In genomic region chr17:30906101-30906911, GRCh38 we compare ENCODE assay signal across 1 cellular context.
TF ChIP-seq lines count a peak whose summit lies in the region.

A gene with protein sequence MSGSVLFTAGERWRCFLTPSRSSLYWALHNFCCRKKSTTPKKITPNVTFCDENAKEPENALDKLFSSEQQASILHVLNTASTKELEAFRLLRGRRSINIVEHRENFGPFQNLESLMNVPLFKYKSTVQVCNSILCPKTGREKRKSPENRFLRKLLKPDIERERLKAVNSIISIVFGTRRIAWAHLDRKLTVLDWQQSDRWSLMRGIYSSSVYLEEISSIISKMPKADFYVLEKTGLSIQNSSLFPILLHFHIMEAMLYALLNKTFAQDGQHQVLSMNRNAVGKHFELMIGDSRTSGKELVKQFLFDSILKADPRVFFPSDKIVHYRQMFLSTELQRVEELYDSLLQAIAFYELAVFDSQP (minus strand): TSS chr17:30906238. CDS start chr17:30906198, 40 bp downstream.

TF ChIP-seq in K562, 482 proteins besides CTCF, POLR2A, EP300 and RAD21 (continued from another document and continues in another):
- TF ChIP-seq CREB1 (IDR thresholded peaks at IDR 0.05) (peak; percentile 38; the same call in 1 of the 2 replicates), CREB1 (CRISPR knock-in tag; IDR thresholded peaks at IDR 0.05) (0 out of 2 replicates have a peak, but pooled peaks have one; percentile 37), HSF4 (CRISPR knock-in tag; IDR thresholded peaks at IDR 0.05; ENCODE audit: borderline replicate concordance) (no peak), IFI16 (CRISPR knock-in tag; IDR thresholded peaks at IDR 0.05) (no peak), OTX1 (CRISPR knock-in tag; IDR thresholded peaks at IDR 0.05) (peak; percentile 80; the same call in 1 of the 2 replicates), FOXJ2 (tag; IDR thresholded peaks at IDR 0.05) (no peak), SREBF2 (CRISPR knock-in tag; IDR thresholded peaks at IDR 0.05) (no peak), ZNF184 (CRISPR knock-in tag; IDR thresholded peaks at IDR 0.05) (no peak), KDM5B (IDR thresholded peaks at IDR 0.05; ENCODE audit: insufficient replicate concordance, low read depth, low read length) (peak; percentile 86), NONO (IDR thresholded peaks at IDR 0.05; ENCODE audit: low read depth in 2 of 2, low read length in 1 of 2) (peak; percentile 42 to 70; a peak in 3 of 4 replicates), HEY1 (CRISPR knock-in tag; IDR thresholded peaks at IDR 0.05; ENCODE audit: borderline replicate concordance) (no peak), NR2C2 (CRISPR knock-in tag; IDR thresholded peaks at IDR 0.05) (peak; percentile 58; the same call in 1 of the 2 replicates), NR2C2 (tag; IDR thresholded peaks at IDR 0.05) (peak; percentile 93), ZNF766 (CRISPR knock-in tag; conservative IDR thresholded peaks at IDR 0.05) (peak; percentile 72; the same call in 1 of the 2 replicates), HNRNPUL1 (IDR thresholded peaks at IDR 0.05; ENCODE audit: low read length) (no peak), TEAD1 (CRISPR knock-in tag; IDR thresholded peaks at IDR 0.05) (0 out of 4 replicates have a peak, but pooled peaks of 1 of the 2 experiments have one; percentile 63), SETDB1 (IDR thresholded peaks at IDR 0.05; ENCODE audit: low read length) (no peak), C11orf30 (IDR thresholded peaks at IDR 0.05; ENCODE audit: low read depth) (peak; percentile 98), SMAD3 (CRISPR knock-in tag; conservative IDR thresholded peaks at IDR 0.05) (no peak), ZNF232 (CRISPR knock-in tag; IDR thresholded peaks at IDR 0.05) (0 out of 2 replicates have a peak, but pooled peaks have one; percentile 31), ATF6 (CRISPR knock-in tag; IDR thresholded peaks at IDR 0.05) (0 out of 2 replicates have a peak, but pooled peaks have one; percentile 70), ZFP36 (IDR thresholded peaks at IDR 0.05; ENCODE audit: low read depth, low read length, partially characterized antibody) (peak; percentile 89), PHF20 (IDR thresholded peaks at IDR 0.05; ENCODE audit: partially characterized antibody) (peak; percentile 97), PCBP2 (IDR thresholded peaks at IDR 0.05; ENCODE audit: low read depth, low read length, poor library complexity, severe bottlenecking) (no peak), MED1 (CRISPR knock-in tag; IDR thresholded peaks at IDR 0.05; ENCODE audit: borderline replicate concordance) (no peak), ZNF239 (CRISPR knock-in tag; IDR thresholded peaks at IDR 0.05) (0 out of 2 replicates have a peak, but pooled peaks have one; percentile 33), CAMTA2 (CRISPR knock-in tag; conservative IDR thresholded peaks at IDR 0.05) (no peak), ARNT (IDR thresholded peaks at IDR 0.05) (0 out of 4 replicates have a peak, but pooled peaks have one; percentile 33 to 40), ZNF431 (CRISPR knock-in tag; IDR thresholded peaks at IDR 0.05) (no peak), TSC22D4 (tag; IDR thresholded peaks at IDR 0.05) (no peak), HCFC1 (IDR thresholded peaks at IDR 0.05; ENCODE audit: low read depth, low read length) (peak; percentile 86), HLTF (IDR thresholded peaks at IDR 0.05) (peak; percentile 56; the same call in 1 of the 2 replicates), MLX (CRISPR knock-in tag; conservative IDR thresholded peaks at IDR 0.05) (no peak), TAF9B (IDR thresholded peaks at IDR 0.05; ENCODE audit: partially characterized antibody) (peak; percentile 96), CHD2 (IDR thresholded peaks at IDR 0.05; ENCODE audit: low read depth, low read length) (no peak), NR3C1 (CRISPR knock-in tag; IDR thresholded peaks at IDR 0.05) (no peak), ETV1 (tag; conservative IDR thresholded peaks at IDR 0.05; ENCODE audit: low read depth) (peak; percentile 86), CBFA2T3 (IDR thresholded peaks at IDR 0.05) (no peak), ZNF143 (CRISPR knock-in tag; IDR thresholded peaks at IDR 0.05) (no peak), DNMT1 (IDR thresholded peaks at IDR 0.05) (no peak), KDM2B (CRISPR knock-in tag; IDR thresholded peaks at IDR 0.05) (peak; percentile 83; the same call in 1 of the 2 replicates), PYGO2 (tag; IDR thresholded peaks at IDR 0.05) (no peak), RBBP5 (IDR thresholded peaks at IDR 0.05; ENCODE audit: borderline replicate concordance, insufficient read depth, low read length, poor library complexity, severe bottlenecking) (peak; percentile 93), NELFE (IDR thresholded peaks at IDR 0.05; ENCODE audit: insufficient read depth, insufficient read length) (no peak), EHMT2 (IDR thresholded peaks at IDR 0.05) (no peak), AFF4 (CRISPR knock-in tag; IDR thresholded peaks at IDR 0.05) (peak; percentile 62; the same call in 1 of the 2 replicates)
- TF ChIP-seq, protein P1, sequence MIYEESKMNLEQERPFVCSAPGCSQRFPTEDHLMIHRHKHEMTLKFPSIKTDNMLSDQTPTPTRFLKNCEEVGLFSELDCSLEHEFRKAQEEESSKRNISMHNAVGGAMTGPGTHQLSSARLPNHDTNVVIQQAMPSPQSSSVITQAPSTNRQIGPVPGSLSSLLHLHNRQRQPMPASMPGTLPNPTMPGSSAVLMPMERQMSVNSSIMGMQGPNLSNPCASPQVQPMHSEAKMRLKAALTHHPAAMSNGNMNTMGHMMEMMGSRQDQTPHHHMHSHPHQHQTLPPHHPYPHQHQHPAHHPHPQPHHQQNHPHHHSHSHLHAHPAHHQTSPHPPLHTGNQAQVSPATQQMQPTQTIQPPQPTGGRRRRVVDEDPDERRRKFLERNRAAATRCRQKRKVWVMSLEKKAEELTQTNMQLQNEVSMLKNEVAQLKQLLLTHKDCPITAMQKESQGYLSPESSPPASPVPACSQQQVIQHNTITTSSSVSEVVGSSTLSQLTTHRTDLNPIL (CRISPR knock-in tag; IDR thresholded peaks at IDR 0.05) = no peak
- TF ChIP-seq, protein P2, sequence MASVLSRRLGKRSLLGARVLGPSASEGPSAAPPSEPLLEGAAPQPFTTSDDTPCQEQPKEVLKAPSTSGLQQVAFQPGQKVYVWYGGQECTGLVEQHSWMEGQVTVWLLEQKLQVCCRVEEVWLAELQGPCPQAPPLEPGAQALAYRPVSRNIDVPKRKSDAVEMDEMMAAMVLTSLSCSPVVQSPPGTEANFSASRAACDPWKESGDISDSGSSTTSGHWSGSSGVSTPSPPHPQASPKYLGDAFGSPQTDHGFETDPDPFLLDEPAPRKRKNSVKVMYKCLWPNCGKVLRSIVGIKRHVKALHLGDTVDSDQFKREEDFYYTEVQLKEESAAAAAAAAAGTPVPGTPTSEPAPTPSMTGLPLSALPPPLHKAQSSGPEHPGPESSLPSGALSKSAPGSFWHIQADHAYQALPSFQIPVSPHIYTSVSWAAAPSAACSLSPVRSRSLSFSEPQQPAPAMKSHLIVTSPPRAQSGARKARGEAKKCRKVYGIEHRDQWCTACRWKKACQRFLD (CRISPR knock-in tag; IDR thresholded peaks at IDR 0.05) = no peak
- TF ChIP-seq, protein P3, sequence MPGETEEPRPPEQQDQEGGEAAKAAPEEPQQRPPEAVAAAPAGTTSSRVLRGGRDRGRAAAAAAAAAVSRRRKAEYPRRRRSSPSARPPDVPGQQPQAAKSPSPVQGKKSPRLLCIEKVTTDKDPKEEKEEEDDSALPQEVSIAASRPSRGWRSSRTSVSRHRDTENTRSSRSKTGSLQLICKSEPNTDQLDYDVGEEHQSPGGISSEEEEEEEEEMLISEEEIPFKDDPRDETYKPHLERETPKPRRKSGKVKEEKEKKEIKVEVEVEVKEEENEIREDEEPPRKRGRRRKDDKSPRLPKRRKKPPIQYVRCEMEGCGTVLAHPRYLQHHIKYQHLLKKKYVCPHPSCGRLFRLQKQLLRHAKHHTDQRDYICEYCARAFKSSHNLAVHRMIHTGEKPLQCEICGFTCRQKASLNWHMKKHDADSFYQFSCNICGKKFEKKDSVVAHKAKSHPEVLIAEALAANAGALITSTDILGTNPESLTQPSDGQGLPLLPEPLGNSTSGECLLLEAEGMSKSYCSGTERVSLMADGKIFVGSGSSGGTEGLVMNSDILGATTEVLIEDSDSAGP (CRISPR knock-in tag; IDR thresholded peaks at IDR 0.05) = no peak
- TF ChIP-seq, protein P4, sequence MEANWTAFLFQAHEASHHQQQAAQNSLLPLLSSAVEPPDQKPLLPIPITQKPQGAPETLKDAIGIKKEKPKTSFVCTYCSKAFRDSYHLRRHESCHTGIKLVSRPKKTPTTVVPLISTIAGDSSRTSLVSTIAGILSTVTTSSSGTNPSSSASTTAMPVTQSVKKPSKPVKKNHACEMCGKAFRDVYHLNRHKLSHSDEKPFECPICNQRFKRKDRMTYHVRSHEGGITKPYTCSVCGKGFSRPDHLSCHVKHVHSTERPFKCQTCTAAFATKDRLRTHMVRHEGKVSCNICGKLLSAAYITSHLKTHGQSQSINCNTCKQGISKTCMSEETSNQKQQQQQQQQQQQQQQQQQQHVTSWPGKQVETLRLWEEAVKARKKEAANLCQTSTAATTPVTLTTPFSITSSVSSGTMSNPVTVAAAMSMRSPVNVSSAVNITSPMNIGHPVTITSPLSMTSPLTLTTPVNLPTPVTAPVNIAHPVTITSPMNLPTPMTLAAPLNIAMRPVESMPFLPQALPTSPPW (CRISPR knock-in tag; IDR thresholded peaks at IDR 0.05) = peak; percentile 48; the same call in 1 of the 2 replicates
- TF ChIP-seq, protein P5, sequence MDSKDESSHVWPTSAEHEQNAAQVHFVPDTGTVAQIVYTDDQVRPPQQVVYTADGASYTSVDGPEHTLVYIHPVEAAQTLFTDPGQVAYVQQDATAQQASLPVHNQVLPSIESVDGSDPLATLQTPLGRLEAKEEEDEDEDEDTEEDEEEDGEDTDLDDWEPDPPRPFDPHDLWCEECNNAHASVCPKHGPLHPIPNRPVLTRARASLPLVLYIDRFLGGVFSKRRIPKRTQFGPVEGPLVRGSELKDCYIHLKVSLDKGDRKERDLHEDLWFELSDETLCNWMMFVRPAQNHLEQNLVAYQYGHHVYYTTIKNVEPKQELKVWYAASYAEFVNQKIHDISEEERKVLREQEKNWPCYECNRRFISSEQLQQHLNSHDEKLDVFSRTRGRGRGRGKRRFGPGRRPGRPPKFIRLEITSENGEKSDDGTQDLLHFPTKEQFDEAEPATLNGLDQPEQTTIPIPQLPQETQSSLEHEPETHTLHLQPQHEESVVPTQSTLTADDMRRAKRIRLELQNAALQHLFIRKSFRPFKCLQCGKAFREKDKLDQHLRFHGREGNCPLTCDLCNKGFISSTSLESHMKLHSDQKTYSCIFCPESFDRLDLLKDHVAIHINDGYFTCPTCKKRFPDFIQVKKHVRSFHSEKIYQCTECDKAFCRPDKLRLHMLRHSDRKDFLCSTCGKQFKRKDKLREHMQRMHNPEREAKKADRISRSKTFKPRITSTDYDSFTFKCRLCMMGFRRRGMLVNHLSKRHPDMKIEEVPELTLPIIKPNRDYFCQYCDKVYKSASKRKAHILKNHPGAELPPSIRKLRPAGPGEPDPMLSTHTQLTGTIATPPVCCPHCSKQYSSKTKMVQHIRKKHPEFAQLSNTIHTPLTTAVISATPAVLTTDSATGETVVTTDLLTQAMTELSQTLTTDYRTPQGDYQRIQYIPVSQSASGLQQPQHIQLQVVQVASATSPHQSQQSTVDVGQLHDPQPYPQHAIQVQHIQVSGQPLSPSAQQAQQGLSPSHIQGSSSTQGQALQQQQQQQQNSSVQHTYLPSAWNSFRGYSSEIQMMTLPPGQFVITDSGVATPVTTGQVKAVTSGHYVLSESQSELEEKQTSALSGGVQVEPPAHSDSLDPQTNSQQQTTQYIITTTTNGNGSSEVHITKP (IDR thresholded peaks at IDR 0.05; ENCODE audit: partially characterized antibody) = peak; percentile 45
